In the genomic region with DNA sequence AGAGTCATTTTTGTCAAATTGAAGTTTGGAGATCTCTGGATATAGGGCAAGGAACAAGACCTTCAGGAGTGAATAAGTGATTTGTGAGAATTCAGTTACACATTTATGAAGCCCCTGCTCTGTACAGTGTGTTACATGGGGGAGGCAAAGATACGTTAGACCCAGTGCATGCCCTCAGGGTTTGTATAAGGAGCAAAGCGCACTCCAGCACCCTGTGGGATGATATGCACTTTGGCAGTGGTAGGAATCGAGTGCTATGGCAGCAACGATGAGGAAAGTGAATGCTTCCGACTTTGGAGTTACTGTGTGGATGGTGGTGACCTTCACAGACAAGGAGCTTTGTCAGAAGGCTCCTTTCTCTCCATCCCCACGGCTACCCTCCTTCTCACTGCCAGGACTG, we compare ENCODE assay signal across 35 cellular contexts.
"Had no signal": no experiment of that assay in that cellular context is flagged by ENCODE, and none has a peak within 500 bp of the region (broad histone marks: within the 10 kb centered on the region; RNA-seq: fewer than 3 reads in every experiment).

No MANE protein-coding gene starts in this region.

- H3K9me3 ChIP-seq: adrenal gland, ascending aorta had no signal

- H3K4me1 Mint-ChIP-seq: activated B cell treated with CpG ODN at 0.5 μM for 24 hours, brain had no signal

- ATAC-seq: activated CD8-positive, alpha-beta T cell treated with anti-CD3 and anti-CD28 coated beads for 36 hours; activated naive CD4-positive, alpha-beta T cell treated with anti-CD3 and anti-CD28 coated beads, Interleukin-2, amount 50 U/mL, for 72 hours; activated T-cell treated with anti-CD3 and anti-CD28 coated beads, Interleukin-2, amount 50 U/mL, for 4 hours; activated T-cell treated with anti-CD3 and anti-CD28 coated beads, Interleukin-2, amount 50 U/mL, for 72 hours; activated T-helper 17 cell treated with anti-CD3 and anti-CD28 coated beads, Interleukin-2, amount 50 U/mL, for 72 hours had no signal

- H3K36me3 ChIP-seq: adrenal gland had no signal

- H3K4me3 ChIP-seq: adrenal gland, ascending aorta had no signal

- H3K4me1 ChIP-seq: ascending aorta had no signal

- H3K9me3 Mint-ChIP-seq: activated B cell treated with CpG ODN at 0.5 μM for 24 hours; activated naive CD4-positive, alpha-beta T cell treated with anti-CD3 and anti-CD28 coated beads for 36 hours; activated naive CD4-positive, alpha-beta T cell treated with anti-CD3 and anti-CD28 coated beads, Interleukin-2, amount 50 U/mL, for 72 hours; activated T-cell treated with anti-CD3 and anti-CD28 coated beads, Interleukin-2, amount 50 U/mL, for 4 hours; activated T-cell treated with anti-CD3 and anti-CD28 coated beads, Interleukin-2, amount 50 U/mL, for 72 hours; activated T-helper 1 cell treated with anti-CD3 and anti-CD28 coated beads, Interleukin-12 subunit alpha, Interleukin-12 subunit beta, Interleukin-2, Interleukin-4 antibody, amounts not matched to agents 30 ng/mL and 10 ng/mL and 1 ng/mL, durations not matched to agents 14 hours and 24 hours and 36 hours; activated T-helper 17 cell treated with anti-CD3 and anti-CD28 coated beads, Interleukin-2, amount 50 U/mL, for 72 hours; T-helper 2 cell treated with Interferon-gamma antibody and Interleukin-4, amounts not matched to agents 5 μg/mL and 100 μg/mL, for 36 hours had no signal

- H3K4me3 Mint-ChIP-seq: activated B cell treated with CpG ODN at 0.5 μM for 24 hours; activated CD4-positive, alpha-beta memory T cell treated with anti-CD3 and anti-CD28 coated beads for 36 hours; activated CD4-positive, alpha-beta T cell treated with anti-CD3 and anti-CD28 coated beads, Interleukin-2, amount 10 ng/mL, durations not matched to agents 24 days and 14 days; activated CD8-positive, alpha-beta T cell treated with anti-CD3 and anti-CD28 coated beads for 36 hours; activated naive CD4-positive, alpha-beta T cell treated with anti-CD3 and anti-CD28 coated beads for 36 hours; activated naive CD8-positive, alpha-beta T cell treated with anti-CD3 and anti-CD28 coated beads for 36 hours; activated T-cell treated with anti-CD3 and anti-CD28 coated beads, Interleukin-2, amount 50 U/mL, for 4 hours; activated T-cell treated with anti-CD3 and anti-CD28 coated beads, Interleukin-2, amount 50 U/mL, for 72 hours; activated T-helper 1 cell treated with anti-CD3 and anti-CD28 coated beads, Interleukin-12 subunit alpha, Interleukin-12 subunit beta, Interleukin-2, Interleukin-4 antibody, amounts not matched to agents 30 ng/mL and 10 ng/mL and 1 ng/mL, durations not matched to agents 14 hours and 24 hours and 36 hours; activated T-helper 17 cell treated with anti-CD3 and anti-CD28 coated beads, Interleukin-2, amount 50 U/mL, for 72 hours; brain; T-helper 1 cell treated with Interleukin-12 subunit alpha and Interleukin-12 subunit beta and Interleukin-4 antibody, amounts not matched to agents 30 μg/mL and 1 μg/mL, for 36 hours; T-helper 2 cell treated with Interferon-gamma antibody and Interleukin-4, amounts not matched to agents 5 μg/mL and 100 μg/mL, for 36 hours had no signal

- H3K27me3 Mint-ChIP-seq: activated B cell treated with CpG ODN at 0.5 μM for 24 hours; activated CD4-positive, alpha-beta memory T cell treated with anti-CD3 and anti-CD28 coated beads for 36 hours; activated CD4-positive, alpha-beta T cell treated with anti-CD3 and anti-CD28 coated beads, Interleukin-2, amount 10 ng/mL, durations not matched to agents 24 days and 14 days; activated CD8-positive, alpha-beta T cell treated with anti-CD3 and anti-CD28 coated beads for 36 hours; activated naive CD8-positive, alpha-beta T cell treated with anti-CD3 and anti-CD28 coated beads for 36 hours; activated T-helper 17 cell treated with anti-CD3 and anti-CD28 coated beads, Interleukin-2, amount 50 U/mL, for 72 hours; brain had no signal

- DNase-seq: activated B cell treated with CpG ODN at 0.5 μM for 24 hours; activated CD4-positive, alpha-beta memory T cell treated with anti-CD3 and anti-CD28 coated beads for 36 hours; activated CD4-positive, alpha-beta T cell treated with anti-CD3 and anti-CD28 coated beads for 4 hours; activated CD4-positive, alpha-beta T cell treated with anti-CD3 and anti-CD28 coated beads, Interleukin-2, amount 10 ng/mL, durations not matched to agents 24 days and 14 days; activated CD4-positive, alpha-beta T cell treated with anti-CD3 and anti-CD28 coated beads, Interleukin-2, amount 50 U/mL, for 1 hour; activated CD4-positive, alpha-beta T cell treated with anti-CD3 and anti-CD28 coated beads, Interleukin-2, amount 50 U/mL, for 4 hours; activated CD4-positive, CD25-positive, alpha-beta regulatory T cell treated with anti-CD3 and anti-CD28 coated beads, Interleukin-2, amount 50 U/mL, for 72 hours; activated CD8-positive, alpha-beta memory T cell treated with anti-CD3 and anti-CD28 coated beads, Interleukin-2, amount 50 U/mL, for 4 hours; activated CD8-positive, alpha-beta T cell treated with anti-CD3 and anti-CD28 coated beads for 36 hours; activated effector memory CD4-positive, alpha-beta T cell treated with anti-CD3 and anti-CD28 coated beads, Interleukin-2, amount 50 U/mL, for 16 hours; activated gamma-delta T cell treated with Interleukin-2 at 50 U/mL for 16 hours; activated naive CD4-positive, alpha-beta T cell; activated naive CD4-positive, alpha-beta T cell treated with anti-CD3 and anti-CD28 coated beads for 36 hours; activated naive CD4-positive, alpha-beta T cell treated with anti-CD3 and anti-CD28 coated beads, Interleukin-2, amount 50 U/mL, for 16 hours; activated naive CD8-positive, alpha-beta T cell treated with anti-CD3 and anti-CD28 coated beads for 36 hours; activated T-cell treated with anti-CD3 and anti-CD28 coated beads for 4 hours; activated T-cell treated with anti-CD3 and anti-CD28 coated beads, Interleukin-2, amount 50 U/mL, for 1 hour; activated T-cell treated with anti-CD3 and anti-CD28 coated beads, Interleukin-2, amount 50 U/mL, for 4 hours; activated T-cell treated with anti-CD3 and anti-CD28 coated beads, Interleukin-2, amount 50 U/mL, for 72 hours; adrenal gland; amygdala; anterior cingulate cortex; central memory CD4-positive, alpha-beta T cell; T-helper 1 cell; T-helper 2 cell; T-helper 9 cell had no signal

- FAIRE-seq: TTC549 had no signal

- H3K27ac Mint-ChIP-seq: activated B cell treated with CpG ODN at 0.5 μM for 24 hours; activated CD4-positive, alpha-beta memory T cell treated with anti-CD3 and anti-CD28 coated beads for 36 hours; activated CD4-positive, alpha-beta T cell treated with anti-CD3 and anti-CD28 coated beads, Interleukin-2, amount 10 ng/mL, durations not matched to agents 24 days and 14 days; activated CD8-positive, alpha-beta T cell treated with anti-CD3 and anti-CD28 coated beads for 36 hours; activated naive CD4-positive, alpha-beta T cell treated with anti-CD3 and anti-CD28 coated beads for 36 hours; activated T-cell treated with anti-CD3 and anti-CD28 coated beads, Interleukin-2, amount 50 U/mL, for 72 hours; activated T-helper 1 cell treated with anti-CD3 and anti-CD28 coated beads, Interleukin-12 subunit alpha, Interleukin-12 subunit beta, Interleukin-2, Interleukin-4 antibody, amounts not matched to agents 30 ng/mL and 10 ng/mL and 1 ng/mL, durations not matched to agents 14 hours and 24 hours and 36 hours; activated T-helper 17 cell treated with anti-CD3 and anti-CD28 coated beads, Interleukin-2, amount 50 U/mL, for 72 hours; brain; T-helper 1 cell treated with Interleukin-12 subunit alpha and Interleukin-12 subunit beta and Interleukin-4 antibody, amounts not matched to agents 30 μg/mL and 1 μg/mL, for 36 hours; T-helper 2 cell treated with Interferon-gamma antibody and Interleukin-4, amounts not matched to agents 5 μg/mL and 100 μg/mL, for 36 hours had no signal

- H3K27ac ChIP-seq: adrenal gland, ascending aorta, VCaP had no signal

- H3K27me3 ChIP-seq: adrenal gland, ascending aorta had no signal
